Comparison of ENCODE assay signal across 21 cellular contexts in the genomic region with DNA sequence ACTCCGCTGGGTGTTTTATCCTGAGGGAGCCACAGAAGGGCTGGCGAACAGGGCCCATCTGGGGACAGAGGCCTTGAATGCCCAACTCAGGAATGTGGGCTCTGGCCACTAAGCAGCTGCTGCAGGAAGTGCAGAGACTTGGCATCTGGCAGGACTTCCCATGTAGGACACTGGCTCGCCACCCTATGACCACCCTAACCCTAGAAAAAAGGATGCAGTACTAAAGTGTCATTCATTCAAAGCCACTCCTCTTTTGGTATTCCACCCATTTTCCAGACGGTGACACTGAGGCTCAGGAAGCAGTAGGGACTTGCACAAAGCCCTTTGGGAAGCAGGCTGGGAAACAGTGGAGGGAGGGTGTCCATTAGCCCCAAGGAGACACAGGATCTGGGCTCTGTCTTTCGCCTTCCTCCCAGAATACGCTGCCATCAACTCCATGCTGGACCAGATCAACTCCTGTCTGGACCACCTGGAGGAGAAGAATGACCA. TPM values are rescaled to one million over a fixed set of nuclear protein-coding genes. Genes with fewer than 3 reads are reported as not detected.
"Had no signal": no experiment of that assay in that cellular context is flagged by ENCODE, and none has a peak within 500 bp of the region (broad histone marks: within the 10 kb centered on the region; RNA-seq: fewer than 3 reads in every experiment).

No MANE protein-coding gene starts in this region.

- H3K27ac Mint-ChIP-seq: progenitor cell of endocrine pancreas had no signal

- H3K27me3 Mint-ChIP-seq: activated naive CD8-positive, alpha-beta T cell; naive thymus-derived CD8-positive, alpha-beta T cell; progenitor cell of endocrine pancreas had no signal

- H3K9me3 ChIP-seq: body of pancreas, colonic mucosa, esophagus muscularis mucosa, mucosa of descending colon, right atrium auricular region, suprapubic skin had no signal

- H3K4me1 ChIP-seq: colonic mucosa had no signal

- ATAC-seq: body of pancreas; left lobe of liver; mucosa of descending colon; naive thymus-derived CD8-positive, alpha-beta T cell; stimulated activated naive CD8-positive, alpha-beta T cell treated with anti-CD3 and anti-CD28 coated beads, Interleukin-15, Interleukin-2, amounts not matched to agents 100 U/mL and 50 U/mL, for 24 hours had no signal

- H3K27me3 ChIP-seq: body of pancreas, colonic mucosa, esophagus muscularis mucosa, hepatocyte, right atrium auricular region, suprapubic skin had no signal

- H3K4me3 ChIP-seq: body of pancreas, colonic mucosa, esophagus muscularis mucosa, hepatocyte, mucosa of descending colon, right atrium auricular region, suprapubic skin had no signal

- H3K9me3 Mint-ChIP-seq: naive thymus-derived CD8-positive, alpha-beta T cell had no signal

- H3K27ac ChIP-seq: body of pancreas, colonic mucosa, esophagus muscularis mucosa, hepatocyte, right atrium auricular region, suprapubic skin had no signal

- DNase-seq: activated CD4-positive, alpha-beta T cell treated with anti-CD3 and anti-CD28 coated beads, Interleukin-2, amount 50 U/mL, for 4 hours; activated CD4-positive, CD25-positive, alpha-beta regulatory T cell treated with anti-CD3 and anti-CD28 coated beads, Interleukin-2, amount 50 U/mL, for 72 hours; activated gamma-delta T cell; body of pancreas; colonic mucosa; mammary epithelial cell; occipital lobe; small intestine; stimulated activated naive CD8-positive, alpha-beta T cell treated with anti-CD3 and anti-CD28 coated beads, Interleukin-15, Interleukin-2, amounts not matched to agents 100 U/mL and 50 U/mL, for 24 hours; trophoblast cell had no signal

RNA-seq across cellular contexts. Expression of gene LCN2, which starts 13.8 kb away (rescaled TPM):
- total RNA-seq: glomerular endothelial cell; naive thymus-derived CD8-positive, alpha-beta T cell; occipital lobe; progenitor cell of endocrine pancreas; right atrium auricular region; T-helper 1 cell treated with Interleukin-12 subunit alpha and Interleukin-12 subunit beta and Interleukin-4 antibody, amounts not matched to agents 30 ng/mL and 1 ng/mL, for 36 hours had no signal
- polyA plus RNA-seq: naive thymus-derived CD8-positive, alpha-beta T cell had no signal
